ENCODE assay signal across 8 cellular contexts in genomic region chr5:43396762-43397304, GRCh38. TPM values are rescaled to one million over a fixed set of nuclear protein-coding genes. Genes with fewer than 3 reads are reported as not detected.
DNase-seq lines count a peak whose midpoint lies in the region; ATAC-seq and TF ChIP-seq lines count a peak whose summit lies in the region.

No MANE protein-coding gene starts in this region.

- CTCF ChIA-PET in activated CD8-positive, alpha-beta memory T cell treated with anti-CD3 and anti-CD28 coated beads, Interleukin-2, amount 10 ng/mL, durations not matched to agents 7 days and 5 days (lab: Charles Lee), result interaction anchor here (1.5 to 3.1 kb wide), 3 partner anchors 8 to 158 kb away, joined by 3 to 19 read pairs (median 14); partner anchors contain the start of gene TMEM267

- peaks cover 5 to 15% (median 8%) of the 10 kb centered on the region in 4 donors for H3K4me1 ChIP-seq in esophagus muscularis mucosa
- no peaks in the 10 kb centered on the region for H3K4me1 ChIP-seq in parathyroid adenoma
- H3K4me1 ChIP-seq in tibial nerve, result peaks cover 0 to 12% (median 3%) of the 10 kb centered on the region in 4 donors

- H3K9me3 ChIP-seq in esophagus muscularis mucosa (no peaks in the 10 kb centered on the region), parathyroid adenoma (ENCODE audit: control insufficient read depth, low read length) (no peaks in the 10 kb centered on the region), tibial nerve (no peaks in the 10 kb centered on the region)

- H2AFZ ChIP-seq in parathyroid adenoma, result peak overlapping the region; percentile 80

- ATAC-seq in GM21526 (IDR thresholded peaks at IDR 0.05; ENCODE audit: low FRiP score, unreplicated experiment), result peak; percentile 90
- peak; percentile 98 for ATAC-seq in activated CD8-positive, alpha-beta memory T cell treated with anti-CD3 and anti-CD28 coated beads, Interleukin-2, amount 10 ng/mL, durations not matched to agents 7 days and 5 days

- peak overlapping the region; percentile 96 for H3K4me3 Mint-ChIP-seq in activated CD8-positive, alpha-beta memory T cell treated with anti-CD3 and anti-CD28 coated beads, Interleukin-2, amount 10 ng/mL, durations not matched to agents 7 days and 5 days

- H3K36me3 ChIP-seq in esophagus muscularis mucosa (no peaks in the 10 kb centered on the region), parathyroid adenoma (ENCODE audit: control insufficient read depth, insufficient read depth, low read length) (no peaks in the 10 kb centered on the region), tibial nerve (no peaks in the 10 kb centered on the region)

- H3K27me3 ChIP-seq in esophagus muscularis mucosa (no peaks in the 10 kb centered on the region), parathyroid adenoma (ENCODE audit: control insufficient read depth, insufficient read depth, low read length) (no peaks in the 10 kb centered on the region), tibial nerve (no peaks in the 10 kb centered on the region)

- H3K27ac ChIP-seq in esophagus muscularis mucosa (replicated peaks in 1 of 4), result peak overlapping the region; percentile 52 to 75 (median 62)
- H3K27ac ChIP-seq in parathyroid adenoma, result no peak overlapping the region
- peak overlapping the region; percentile 33 to 86 (median 71) for H3K27ac ChIP-seq in tibial nerve

- TF ChIP-seq CTCF in esophagus muscularis mucosa (IDR thresholded peaks at IDR 0.05) (no peak), parathyroid adenoma (IDR thresholded peaks at IDR 0.05) (no peak), tibial nerve (IDR thresholded peaks at IDR 0.05) (no peak)

- H3K27me3 Mint-ChIP-seq in activated CD8-positive, alpha-beta memory T cell treated with anti-CD3 and anti-CD28 coated beads, Interleukin-2, amount 10 ng/mL, durations not matched to agents 7 days and 5 days, result no peaks in the 10 kb centered on the region

- DNase-seq in DMS53 (lab: John Stamatoyannopoulos, UW), result peak; percentile 91
- peak; percentile 21 for DNase-seq in LHCN-M2 (ENCODE audit: low read depth)
- DNase-seq in activated CD8-positive, alpha-beta memory T cell treated with anti-CD3 and anti-CD28 coated beads, Interleukin-2, amount 10 ng/mL, durations not matched to agents 7 days and 5 days, result peak; percentile 79
- peak; percentile 91 for DNase-seq in esophagus muscularis mucosa (ENCODE audit: extremely low spot score)
- peak; percentile 12 to 19 for DNase-seq in tibial nerve (ENCODE audit: low spot score in 2 of 2)
- no peak for DNase-seq in NCI-H226

- H3K4me3 ChIP-seq in esophagus muscularis mucosa (peak overlapping the region; percentile 61 to 75 (median 63)), parathyroid adenoma (ENCODE audit: low read depth, low read length) (no peak overlapping the region), tibial nerve (peak overlapping the region; percentile 42 to 70 (median 55))

- H3K36me3 Mint-ChIP-seq in activated CD8-positive, alpha-beta memory T cell treated with anti-CD3 and anti-CD28 coated beads, Interleukin-2, amount 10 ng/mL, durations not matched to agents 7 days and 5 days, result peaks cover 20% of the 10 kb centered on the region

- H3K9me3 Mint-ChIP-seq in activated CD8-positive, alpha-beta memory T cell treated with anti-CD3 and anti-CD28 coated beads, Interleukin-2, amount 10 ng/mL, durations not matched to agents 7 days and 5 days (ENCODE audit: low read depth), result no peaks in the 10 kb centered on the region

- H3K27ac Mint-ChIP-seq in activated CD8-positive, alpha-beta memory T cell treated with anti-CD3 and anti-CD28 coated beads, Interleukin-2, amount 10 ng/mL, durations not matched to agents 7 days and 5 days, result peak overlapping the region; percentile 99

- TF ChIP-seq EP300 in esophagus muscularis mucosa (IDR thresholded peaks at IDR 0.05), result no peak
- TF ChIP-seq EP300 in tibial nerve (IDR thresholded peaks at IDR 0.05), result peak in 1 of 2 donors; percentile 52

- whole genome bisulfite sequencing in esophagus muscularis mucosa, result 5% methylated on average over 53 of the region's 53 CpGs
- WGBS in tibial nerve, 2 donors, result 3 to 5% methylated on average over 42 to 51 of the region's 53 CpGs

- no peak for TF ChIP-seq POLR2A in esophagus muscularis mucosa (IDR thresholded peaks at IDR 0.05; ENCODE audit: low read depth)
- no peak for TF ChIP-seq POLR2A in tibial nerve (IDR thresholded peaks at IDR 0.05)

- peaks cover 29% of the 10 kb centered on the region for H3K4me1 Mint-ChIP-seq in activated CD8-positive, alpha-beta memory T cell treated with anti-CD3 and anti-CD28 coated beads, Interleukin-2, amount 10 ng/mL, durations not matched to agents 7 days and 5 days

- peak overlapping the region; percentile 39 for H3K4me2 ChIP-seq in parathyroid adenoma (ENCODE audit: low read length)

- no peak overlapping the region for H3K9ac ChIP-seq in parathyroid adenoma

- no peaks in the 10 kb centered on the region for H3K79me2 ChIP-seq in parathyroid adenoma

- intact Hi-C loops in esophagus muscularis mucosa (cut with DNase I), result loop anchor here (5.0 kb wide), 1 partner anchor 85 kb away; the partner anchor contains the start of gene TMEM267

RNA-seq across cellular contexts. Expression of gene CCL28, which starts 15.4 kb away (rescaled TPM):
- total RNA-seq in LHCN-M2 (2014; rRNA removed) (1.5 and 4.0 TPM in 2 replicates), esophagus muscularis mucosa (1 to 10 TPM; 2.2 to 3.3 (median 2.3) TPM), tibial nerve (10 to 100 TPM in 1 of 4 donors, 1 to 10 TPM in 3; 2.7 to 15.1 (median 7.2) TPM)
- polyA plus RNA-seq in LHCN-M2 (2012), result 1.5 TPM
- total RNA-seq in activated CD8-positive, alpha-beta memory T cell treated with anti-CD3 and anti-CD28 coated beads, Interleukin-2, amount 10 ng/mL, durations not matched to agents 7 days and 5 days, result 10 to 100 TPM; 10.0 to 11.6 TPM
